14 cellular contexts compared by ENCODE assay signal in the genomic region with DNA sequence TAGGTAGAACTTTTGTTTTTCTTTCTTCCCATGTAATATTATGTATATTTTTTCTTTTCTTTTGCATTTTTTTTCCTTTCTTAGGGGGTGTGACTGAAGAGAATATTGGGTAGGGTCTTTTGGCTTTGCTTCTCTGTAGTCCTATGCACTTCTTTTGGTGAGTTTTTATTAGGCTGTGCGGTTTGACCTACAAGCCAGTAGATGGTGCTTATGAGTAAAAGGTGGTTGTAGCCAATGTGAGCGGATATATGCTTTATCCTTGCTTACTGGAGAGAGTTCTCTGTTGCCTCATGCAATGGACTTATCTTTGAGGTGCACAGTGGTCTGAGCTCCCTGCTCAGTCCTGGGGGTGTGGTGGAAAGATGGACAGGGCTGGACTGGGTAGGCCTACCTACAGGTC. TPM values are rescaled to one million over a fixed set of nuclear protein-coding genes. Genes with fewer than 3 reads are reported as not detected.
A peak's percentile ranks its signal among the peaks of the same experiment; 100 is the strongest.
DNase-seq lines count a peak whose midpoint lies in the region; ATAC-seq, FAIRE-seq and TF ChIP-seq lines count a peak whose summit lies in the region.
"Had no signal": no experiment of that assay in that cellular context is flagged by ENCODE, and none has a peak within 500 bp of the region (broad histone marks: within the 10 kb centered on the region; RNA-seq: fewer than 3 reads in every experiment).

No MANE protein-coding gene starts in this region.

- no peak overlapping the region for H3K27ac Mint-ChIP-seq in WTC11
- H3K27ac Mint-ChIP-seq: activated naive CD8-positive, alpha-beta T cell had no signal

- no peak for TF ChIP-seq RAD21 in HepG2 (CRISPR knock-in tag; IDR thresholded peaks at IDR 0.05)

- H3K27ac ChIP-seq in HepG2 (ENCODE audit: extremely low read length, insufficient read depth, low read length): no peak overlapping the region
- no peak overlapping the region for H3K27ac ChIP-seq in spleen
- H3K27ac ChIP-seq in aorta (ENCODE audit: low read depth in 1 of 2, low read length in 2 of 2): no peak overlapping the region
- H3K27ac ChIP-seq: neutrophil, tibial nerve had no signal

- TF ChIP-seq POLR2A in HepG2 (IDR thresholded peaks at IDR 0.05; ENCODE audit: insufficient read depth in 1 of 2, low read depth in 2 of 2, low read length in 2 of 2): no peak
- TF ChIP-seq POLR2A in spleen (IDR thresholded peaks at IDR 0.05): no peak

- H3K4me3 ChIP-seq in HepG2 (replicated peaks in 1 of 3; ENCODE audit: insufficient read depth in 1 of 3, low read depth in 2 of 3, low read length in 3 of 3): no peak overlapping the region
- H3K4me3 ChIP-seq in spleen: no peak overlapping the region
- no peak overlapping the region for H3K4me3 ChIP-seq in aorta (ENCODE audit: low read length in 2 of 2)
- H3K4me3 ChIP-seq: tibial nerve had no signal

- H3K79me2 ChIP-seq in HepG2 (ENCODE audit: insufficient read depth, low read length): no peaks in the 10 kb centered on the region

- no peak for FAIRE-seq in HepG2 (lab: Jason Lieb, UNC)

- CTCF ChIA-PET in WTC11 (lab: Charles Lee): no interaction called here
- CTCF ChIA-PET in HepG2 (lab: Yijun Ruan, JAX; ENCODE audit: low intra/inter-chr PET ratio, low total read pairs): no interaction called here

- H3K4me2 ChIP-seq in HepG2 (ENCODE audit: low read depth, low read length): no peak overlapping the region

- BruUV-seq in HepG2 (replicated peaks; lab: Mats Ljungman, UMichigan): no TSS peak

- no peak overlapping the region for H3K4me3 Mint-ChIP-seq in WTC11
- H3K4me3 Mint-ChIP-seq: activated naive CD8-positive, alpha-beta T cell had no signal

- TF ChIP-seq CTCF in WTC11 (IDR thresholded peaks at IDR 0.05): no peak
- no peak; the same call in 1 of the 2 replicates for TF ChIP-seq CTCF in HepG2 (CRISPR knock-in tag; IDR thresholded peaks at IDR 0.05)
- TF ChIP-seq CTCF in spleen (IDR thresholded peaks at IDR 0.05 in 8 of 11, conservative IDR thresholded peaks at IDR 0.05 in 3 of 11): no peak

- no peaks in the 10 kb centered on the region for H3K36me3 ChIP-seq in HepG2 (replicated peaks in 1 of 2; ENCODE audit: control insufficient read depth in 1 of 2, insufficient read depth in 2 of 2, low read length in 2 of 2)
- no peaks in the 10 kb centered on the region for H3K36me3 ChIP-seq in spleen
- H3K36me3 ChIP-seq in aorta (ENCODE audit: control insufficient read depth in 1 of 2, insufficient read depth in 2 of 2, low read length in 1 of 2): no peaks in the 10 kb centered on the region
- H3K36me3 ChIP-seq: neutrophil, tibial nerve had no signal

- POLR2A ChIA-PET in WTC11 (lab: Charles Lee) (no interaction called here), HepG2 (lab: Yijun Ruan, JAX) (no interaction called here)

- H4K20me1 ChIP-seq in HepG2 (ENCODE audit: insufficient read depth, low read length): no peaks in the 10 kb centered on the region

- H2AFZ ChIP-seq in HepG2 (ENCODE audit: low read length): no peak overlapping the region

- no peaks in the 10 kb centered on the region for H3K27me3 Mint-ChIP-seq in WTC11 (ENCODE audit: low read depth)
- H3K27me3 Mint-ChIP-seq: activated naive CD8-positive, alpha-beta T cell had no signal

- in situ Hi-C loops in HepG2 (cut with HindIII; ENCODE audit: extremely low pct_ligation_motif_present, low pct_unique_long_range_greater_than_20kb): no loop called here

- 3% methylated on average over 2 of the region's 2 CpGs for WGBS in HepG2 (ENCODE audit: low lambda C conversion rate)
- WGBS in spleen, 5 donors: 72 to 92% (median 84%) methylated on average over 2 of the region's 2 CpGs
- WGBS in aorta, 2 donors: 74 to 96% methylated on average over 2 of the region's 2 CpGs

- ATAC-seq in HG03159 (IDR thresholded peaks at IDR 0.05; ENCODE audit: unreplicated experiment): peak; percentile 50
- ATAC-seq in WTC11: peak; percentile 93
- peak; percentile 67 for ATAC-seq in HepG2
- no peak for ATAC-seq in HG03378 (IDR thresholded peaks at IDR 0.05; ENCODE audit: unreplicated experiment)
- ATAC-seq in aorta (ENCODE audit: low FRiP score): no peak

- H3K9me3 Mint-ChIP-seq in WTC11: peaks cover 28% of the 10 kb centered on the region

- H3K27me3 ChIP-seq in HepG2 (ENCODE audit: control insufficient read depth in 1 of 2, insufficient read depth in 2 of 2, low read length in 2 of 2): no peaks in the 10 kb centered on the region
- H3K27me3 ChIP-seq in spleen (replicated peaks in 1 of 7): no peaks in the 10 kb centered on the region
- H3K27me3 ChIP-seq in aorta (ENCODE audit: control insufficient read depth in 1 of 2, insufficient read depth in 2 of 2, low read length in 1 of 2): no peaks in the 10 kb centered on the region
- H3K27me3 ChIP-seq: neutrophil, tibial nerve had no signal

- DNase-seq in ELR (ENCODE audit: low read depth) (peak; percentile 33), WTC11 (ENCODE audit: low spot score) (no peak), HepG2 (ENCODE audit: low spot score) (no peak), DMS 273 (lab: John Stamatoyannopoulos, UW; ENCODE audit: unreplicated experiment) (no peak), spleen (no peak), aorta (no peak)
- DNase-seq: activated CD4-positive, alpha-beta T cell treated with anti-CD3 and anti-CD28 coated beads, Interleukin-2, amount 50 U/mL, for 1 hour; Calu3; NCI-H2171 treated with DMSO at 0.1 percent for 48 hours had no signal

- H3K36me3 Mint-ChIP-seq in WTC11: peaks cover 15% of the 10 kb centered on the region; the same call in 1 of the 2 replicates

- H3K9ac ChIP-seq in HepG2 (ENCODE audit: insufficient read depth, low read depth, low read length): no peak overlapping the region

- H3K4me1 Mint-ChIP-seq in WTC11: peaks cover 17% of the 10 kb centered on the region

- H3K4me1 ChIP-seq in HepG2 (ENCODE audit: insufficient read depth, low read length) (no peaks in the 10 kb centered on the region), spleen (no peaks in the 10 kb centered on the region), aorta (ENCODE audit: control insufficient read depth in 1 of 2, insufficient read depth in 2 of 2, low read length in 2 of 2) (no peaks in the 10 kb centered on the region)
- H3K4me1 ChIP-seq: tibial nerve had no signal

- TF ChIP-seq EP300 in HepG2 (IDR thresholded peaks at IDR 0.05; ENCODE audit: low read depth in 2 of 2, low read length in 2 of 2) (no peak), HepG2 (CRISPR knock-in tag; IDR thresholded peaks at IDR 0.05; ENCODE audit: borderline replicate concordance) (no peak)

- intact Hi-C loops in HepG2 (cut with micrococcal nuclease; ENCODE audit: unreplicated experiment): no loop called here
- intact Hi-C loops in spleen (cut with DNase I; ENCODE audit: low total_unique reads): no loop called here
- intact Hi-C loops in aorta (cut with DNase I): no loop called here

- H3K9me3 ChIP-seq in HepG2 (ENCODE audit: low read length) (no peaks in the 10 kb centered on the region), spleen (peaks cover 0 to 12% (median 0%) of the 10 kb centered on the region in 8 donors), aorta (ENCODE audit: control insufficient read depth, low read length) (no peaks in the 10 kb centered on the region)
- H3K9me3 ChIP-seq: neutrophil, tibial nerve had no signal

TF ChIP-seq in WTC11, 78 proteins besides CTCF, POLR2A, EP300 and RAD21 (continues in another document):
- TF ChIP-seq TEAD1 (CRISPR knock-in tag; IDR thresholded peaks at IDR 0.05): no peak
- no peak for TF ChIP-seq ZNF121 (CRISPR knock-in tag; IDR thresholded peaks at IDR 0.05)
- TF ChIP-seq FOXP1 (CRISPR knock-in tag; IDR thresholded peaks at IDR 0.05; ENCODE audit: borderline replicate concordance): no peak
- no peak for TF ChIP-seq IRF2 (CRISPR knock-in tag; IDR thresholded peaks at IDR 0.05; ENCODE audit: borderline replicate concordance, low read depth)
- no peak for TF ChIP-seq PRRX2 (CRISPR knock-in tag; IDR thresholded peaks at IDR 0.05)

TF ChIP-seq in HepG2, 621 proteins besides CTCF, POLR2A, EP300 and RAD21:
- TF ChIP-seq STAG1 (CRISPR knock-in tag; IDR thresholded peaks at IDR 0.05): peak; percentile 9; the same call in 1 of the 2 replicates
- no peak for TF ChIP-seq ASH2L (IDR thresholded peaks at IDR 0.05; ENCODE audit: insufficient read length, low read depth, low read length)

RNA-seq across cellular contexts. Expression of a gene that starts 52.7 kb away (rescaled TPM):
- total RNA-seq in WTC11 (2021) (29.3 to 33.4 TPM (median 30.1 TPM) in 3 replicates), HepG2 (2016; rRNA removed; fragmentation: Illumina TruSeq; extraction: Trizol) (0.06 and 0.11 TPM in 2 replicates), spleen (1 to 10 TPM; 3.0 to 8.0 (median 5.4) TPM), aorta (10 to 100 TPM; 16.9 to 17.4 TPM)
- under 0.01 TPM in 1 of 2 replicates, not detected in the other for total RNA-seq in HepG2 (2016; cell fraction: cytosol; rRNA removed; fragmentation: Illumina TruSeq; extraction: Trizol; ENCODE audit: low read depth)
- 0.03 and 0.13 TPM in 2 replicates for total RNA-seq in HepG2 (2016; cell fraction: insoluble cytoplasmic fraction; rRNA removed; fragmentation: Illumina TruSeq; extraction: Trizol)
- total RNA-seq in HepG2 (2016; cell fraction: membrane; rRNA removed; fragmentation: Illumina TruSeq; extraction: Trizol): 0.03 TPM in 2 replicates
- 0.22 TPM in 2 replicates for total RNA-seq in HepG2 (2016; cell fraction: nucleus; rRNA removed; fragmentation: Illumina TruSeq; extraction: Trizol)
- polyA plus RNA-seq in HepG2 (2011; rRNA removed) (0.07 TPM in 2 replicates), spleen (under 1 TPM; 0.22 to 0.58 (median 0.36) TPM), aorta (1 to 10 TPM; 4.1 to 6.9 TPM)
- 0.03 and 0.04 TPM in 2 replicates for polyA plus RNA-seq in HepG2 (2011; cell fraction: cytosol; rRNA removed)
- polyA plus RNA-seq in HepG2 (2011; cell fraction: nucleus; rRNA removed): 0.05 and 0.07 TPM in 2 replicates
- 0.12 TPM in 2 replicates for polyA plus RNA-seq in HepG2 (2012)
- 0.01 and 0.02 TPM in 2 replicates for polyA plus RNA-seq in HepG2 (2016; cell fraction: cytosol; fragmentation: Illumina TruSeq; extraction: Trizol; ENCODE audit: low read depth)
- polyA plus RNA-seq in HepG2 (2016; cell fraction: insoluble cytoplasmic fraction; fragmentation: Illumina TruSeq; extraction: Trizol; ENCODE audit: low read depth): 0.03 and 0.07 TPM in 2 replicates
- 0.02 and 0.03 TPM in 2 replicates for polyA plus RNA-seq in HepG2 (2016; cell fraction: membrane; fragmentation: Illumina TruSeq; extraction: Trizol; ENCODE audit: low read depth)
- 0.07 and 0.16 TPM in 2 replicates for polyA plus RNA-seq in HepG2 (2016; cell fraction: nucleus; fragmentation: Illumina TruSeq; extraction: Trizol; ENCODE audit: insufficient read depth, low read depth)
- 0.04 and 24.5 TPM in 2 replicates for polyA minus RNA-seq in HepG2 (2011; rRNA and poly(A)+ RNA removed; ENCODE audit: low replicate concordance)
- 0.18 and 0.30 TPM in 2 replicates for polyA minus RNA-seq in HepG2 (2011; cell fraction: cytosol; rRNA and poly(A)+ RNA removed)
- polyA minus RNA-seq in HepG2 (2011; cell fraction: nucleus; rRNA and poly(A)+ RNA removed): 0.52 and 0.99 TPM in 2 replicates

Comparison
In these comparisons a context has a peak if more than half of its experiments do, and no peak if none do; other contexts are left out.
1. ATAC-seq: peak in HG03159 (single experiment), WTC11 (single experiment) and HepG2 (single experiment); none in HG03378 (single experiment) and aorta (single experiment).